In genomic region chr17:82241926-82242697, GRCh38 we compare ENCODE assay signal across 7 cellular contexts. TPM values are rescaled to one million over a fixed set of nuclear protein-coding genes. Genes with fewer than 3 reads are reported as not detected.
A peak's percentile ranks its signal among the peaks of the same experiment; 100 is the strongest.
DNase-seq lines count a peak whose midpoint lies in the region; TF ChIP-seq lines count a peak whose summit lies in the region.

No MANE protein-coding gene starts in this region.

- no peak for TF ChIP-seq CTCF in HFFc6 (IDR thresholded peaks at IDR 0.05)
- TF ChIP-seq CTCF in suprapubic skin (IDR thresholded peaks at IDR 0.05): no peak

- peaks cover 44% of the 10 kb centered on the region for H3K36me3 Mint-ChIP-seq in HFFc6 (ENCODE audit: low read depth)

- 13% methylated on average over 4 of the region's 20 CpGs for WGBS in suprapubic skin

- peaks cover 71% of the 10 kb centered on the region for H3K4me1 Mint-ChIP-seq in HFFc6 (ENCODE audit: low read depth)

- H3K27me3 Mint-ChIP-seq in HFFc6 (ENCODE audit: insufficient read depth): peaks cover 74% of the 10 kb centered on the region

- H3K4me3 Mint-ChIP-seq in HFFc6: peak overlapping the region; percentile 2; the same call in 1 of the 2 replicates

- peaks cover 53% of the 10 kb centered on the region for H3K4me1 ChIP-seq in adipocyte (ENCODE audit: control insufficient read depth, insufficient read depth, low read length)
- H3K4me1 ChIP-seq in suprapubic skin: peaks cover 89% of the 10 kb centered on the region

- TF ChIP-seq EP300 in suprapubic skin (IDR thresholded peaks at IDR 0.05): no peak

- peak overlapping the region; percentile 75 for H3K9ac ChIP-seq in adipocyte (ENCODE audit: low read length)

- peaks cover 36% of the 10 kb centered on the region for H3K9me3 Mint-ChIP-seq in HFFc6

- H3K4me3 ChIP-seq in adipocyte (ENCODE audit: low read length) (no peak overlapping the region), suprapubic skin (no peak overlapping the region)

- peak overlapping the region; percentile 87 for H3K27ac Mint-ChIP-seq in HFFc6

- H3K36me3 ChIP-seq in adipocyte (ENCODE audit: control insufficient read depth, insufficient read depth, low read length, severe bottlenecking) (peaks cover 53% of the 10 kb centered on the region), suprapubic skin (peaks cover 46% of the 10 kb centered on the region)

- TF ChIP-seq POLR2A in suprapubic skin (IDR thresholded peaks at IDR 0.05): no peak

- H3K9me3 ChIP-seq in adipocyte (ENCODE audit: control insufficient read depth, low read length) (no peaks in the 10 kb centered on the region), suprapubic skin (no peaks in the 10 kb centered on the region)

- DNase-seq in HFFc6: no peak
- DNase-seq in adipocyte (ENCODE audit: low read depth): no peak
- peak; percentile 72 for DNase-seq in left kidney (ENCODE audit: low read depth, low spot score)
- DNase-seq in suprapubic skin (ENCODE audit: low spot score in 2 of 2): peak in 1 of 2 donors; percentile 71
- DNase-seq in HPDE6-E6E7 (ENCODE audit: extremely low spot score): no peak
- DNase-seq in NCI-H146 treated with DMSO at 0.1 percent for 48 hours (lab: John Stamatoyannopoulos, UW; ENCODE audit: unreplicated experiment): no peak
- DNase-seq in retina: no peak

- H3K27me3 ChIP-seq in adipocyte (replicated peaks; ENCODE audit: control insufficient read depth, insufficient read depth, low read length) (no peaks in the 10 kb centered on the region), suprapubic skin (no peaks in the 10 kb centered on the region)

- peak overlapping the region; percentile 70 for H3K27ac ChIP-seq in suprapubic skin

RNA-seq across cellular contexts. Expression of gene SLC16A3, which starts 13.3 kb away (rescaled TPM):
- total RNA-seq in HFFc6 (2021; fragmentation: NEBNext Ultra II Directional; extraction: Animal tissue kit (Norgen Biotek cat#: 25700)): 100 to 1,000 TPM; 475 to 624 (median 523) TPM
- 1 to 10 TPM; 3.6 to 7.6 (median 4.5) TPM for total RNA-seq in suprapubic skin

RNA-seq across cellular contexts. Expression of gene CCDC57, which starts 29.5 kb away (rescaled TPM):
- 10 to 100 TPM; 12.8 to 15.6 (median 13.6) TPM for total RNA-seq in HFFc6 (2021; fragmentation: NEBNext Ultra II Directional; extraction: Animal tissue kit (Norgen Biotek cat#: 25700))
- total RNA-seq in suprapubic skin: 10 to 100 TPM; 16.1 to 29.8 (median 20.3) TPM

RNA-seq across cellular contexts. Expression of gene CSNK1D, which starts 31.4 kb away (rescaled TPM):
- 100 to 1,000 TPM; 116 to 128 (median 118) TPM for total RNA-seq in HFFc6 (2021; fragmentation: NEBNext Ultra II Directional; extraction: Animal tissue kit (Norgen Biotek cat#: 25700))
- 100 to 1,000 TPM in 1 of 4 donors, 10 to 100 TPM in 3; 52.3 to 142 (median 58.8) TPM for total RNA-seq in suprapubic skin

Comparison
In these comparisons a context has a peak if more than half of its experiments do, and no peak if none do; other contexts are left out.
1. RNA of gene SLC16A3, which starts 13.3 kb away (total RNA-seq): 475 to 624 TPM in HFFc6; 3.6 to 7.6 TPM in suprapubic skin; every median in the first group is over 10 times any median in the second.